Comparison of ENCODE assay signal across 12 cellular contexts in genomic region chr21:31644648-31645047, GRCh38.
"Had no signal": no experiment of that assay in that cellular context is flagged by ENCODE, and none has a peak within 500 bp of the region (broad histone marks: within the 10 kb centered on the region; RNA-seq: fewer than 3 reads in every experiment).

No MANE protein-coding gene starts in this region.

- ATAC-seq: activated CD4-positive, CD25-positive, alpha-beta regulatory T cell treated with anti-CD3 and anti-CD28 coated beads, Interleukin-2, amount 50 U/mL, for 24 hours; foreskin keratinocyte had no signal

- H3K36me3 ChIP-seq: brain microvascular endothelial cell, esophagus squamous epithelium, ovary, tibial nerve had no signal

- H3K27ac ChIP-seq: brain microvascular endothelial cell, esophagus squamous epithelium, foreskin keratinocyte, ovary, skin epidermis, tibial nerve had no signal

- FAIRE-seq: endometrium had no signal

- H3K9me3 ChIP-seq: esophagus squamous epithelium, ovary, tibial nerve had no signal

- H3K27me3 ChIP-seq: brain microvascular endothelial cell, esophagus squamous epithelium, foreskin keratinocyte, ovary, tibial nerve had no signal

- H3K4me1 ChIP-seq: esophagus squamous epithelium, foreskin keratinocyte, tibial nerve had no signal

- DNase-seq: activated naive CD4-positive, alpha-beta T cell treated with anti-CD3 and anti-CD28 coated beads, Interleukin-2, amount 50 U/mL, for 16 hours; amygdala; brain microvascular endothelial cell; esophagus squamous epithelium; foreskin keratinocyte; mesenchymal stem cell; ovary; retina had no signal

- H3K4me3 ChIP-seq: esophagus squamous epithelium, ovary, skin epidermis, tibial nerve had no signal
